26 cellular contexts compared by ENCODE assay signal in the genomic region with DNA sequence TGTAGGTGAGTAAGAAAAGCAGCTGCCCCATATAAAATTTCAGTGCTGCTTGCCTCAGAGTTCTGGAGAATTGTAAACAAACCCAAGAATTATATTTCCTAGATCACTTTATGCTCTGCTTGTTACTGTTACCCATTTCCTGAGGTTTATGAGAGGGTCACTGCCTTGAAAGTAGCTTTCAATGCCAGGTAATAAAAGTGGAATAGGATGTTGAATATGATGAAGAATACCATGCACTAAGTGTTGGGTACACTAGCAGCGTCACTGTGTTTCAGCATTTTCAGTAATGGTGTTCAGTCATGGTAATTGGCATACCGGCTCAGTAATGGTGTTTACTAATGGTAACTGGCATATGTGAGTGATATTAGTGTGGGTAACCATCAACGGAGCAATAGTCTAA.
"Had no signal": no experiment of that assay in that cellular context is flagged by ENCODE, and none has a peak within 500 bp of the region (broad histone marks: within the 10 kb centered on the region; RNA-seq: fewer than 3 reads in every experiment).

No MANE protein-coding gene starts in this region.

- H3K36me3 ChIP-seq: breast epithelium, gastrocnemius medialis, neutrophil, pancreas, right atrium auricular region, tibial nerve had no signal

- H3K4me1 Mint-ChIP-seq: nephron had no signal

- FAIRE-seq: colon, endothelial cell of umbilical vein, pancreas, urothelium cell line had no signal

- H3K27ac ChIP-seq: ascending aorta, breast epithelium, gastrocnemius medialis, neutrophil, pancreas, psoas muscle, right atrium auricular region, tibial nerve had no signal

- H3K9me3 ChIP-seq: ascending aorta, breast epithelium, gastrocnemius medialis, neutrophil, pancreas, psoas muscle, right atrium auricular region, tibial nerve had no signal

- H3K4me3 Mint-ChIP-seq: activated CD4-positive, alpha-beta T cell treated with anti-CD3 and anti-CD28 coated beads, Interleukin-2, amount 10 ng/mL, durations not matched to agents 7 days and 5 days; activated CD8-positive, alpha-beta memory T cell treated with anti-CD3 and anti-CD28 coated beads, Interleukin-2, amount 10 ng/mL, durations not matched to agents 7 days and 5 days; activated CD8-positive, alpha-beta T cell treated with anti-CD3 and anti-CD28 coated beads for 36 hours; central memory CD8-positive, alpha-beta T cell; effector memory CD8-positive, alpha-beta T cell; memory B cell; nephron; stimulated activated naive CD8-positive, alpha-beta T cell treated with anti-CD3 and anti-CD28 coated beads, Interleukin-15, Interleukin-2, amounts not matched to agents 100 ng/mL and 50 ng/mL, for 24 hours had no signal

- H3K27me3 Mint-ChIP-seq: activated CD4-positive, alpha-beta T cell treated with anti-CD3 and anti-CD28 coated beads, Interleukin-2, amount 10 ng/mL, durations not matched to agents 7 days and 5 days; activated CD8-positive, alpha-beta T cell treated with anti-CD3 and anti-CD28 coated beads for 36 hours; central memory CD8-positive, alpha-beta T cell; effector memory CD8-positive, alpha-beta T cell; memory B cell; stimulated activated naive CD8-positive, alpha-beta T cell treated with anti-CD3 and anti-CD28 coated beads, Interleukin-15, Interleukin-2, amounts not matched to agents 100 ng/mL and 50 ng/mL, for 24 hours had no signal

- H3K9me3 Mint-ChIP-seq: activated CD4-positive, alpha-beta T cell treated with anti-CD3 and anti-CD28 coated beads, Interleukin-2, amount 10 ng/mL, durations not matched to agents 7 days and 5 days; activated CD8-positive, alpha-beta T cell treated with anti-CD3 and anti-CD28 coated beads for 36 hours; activated naive CD4-positive, alpha-beta T cell treated with anti-CD3 and anti-CD28 coated beads, Interleukin-2, amount 50 U/mL, for 72 hours; central memory CD8-positive, alpha-beta T cell; effector memory CD8-positive, alpha-beta T cell; memory B cell; nephron; stimulated activated naive CD8-positive, alpha-beta T cell treated with anti-CD3 and anti-CD28 coated beads, Interleukin-15, Interleukin-2, amounts not matched to agents 100 ng/mL and 50 ng/mL, for 24 hours had no signal

- H3K27me3 ChIP-seq: ascending aorta, breast epithelium, gastrocnemius medialis, neutrophil, pancreas, right atrium auricular region, tibial nerve had no signal

- H3K4me1 ChIP-seq: breast epithelium, gastrocnemius medialis, psoas muscle, right atrium auricular region had no signal

- H3K4me3 ChIP-seq: ascending aorta, breast epithelium, gastrocnemius medialis, pancreas, psoas muscle, right atrium auricular region, tibial nerve had no signal

- DNase-seq: activated CD4-positive, alpha-beta T cell treated with anti-CD3 and anti-CD28 coated beads, Interleukin-2, amount 10 ng/mL, durations not matched to agents 7 days and 5 days; activated CD4-positive, CD25-positive, alpha-beta regulatory T cell treated with anti-CD3 and anti-CD28 coated beads, Interleukin-2, amount 50 U/mL, for 72 hours; activated CD8-positive, alpha-beta memory T cell treated with anti-CD3 and anti-CD28 coated beads, Interleukin-2, amount 10 ng/mL, durations not matched to agents 7 days and 5 days; activated CD8-positive, alpha-beta T cell treated with anti-CD3 and anti-CD28 coated beads for 36 hours; activated T-cell treated with anti-CD3 and anti-CD28 coated beads for 4 hours; effector memory CD8-positive, alpha-beta T cell; gastrocnemius medialis; hippocampal formation; pancreas; psoas muscle; stimulated activated CD4-positive, alpha-beta T cell treated with anti-CD3 and anti-CD28 coated beads, Interleukin-12 subunit alpha, Interleukin-12 subunit beta, amount 100 ng/mL, for 4 hours; T-helper 2 cell had no signal

- H3K27ac Mint-ChIP-seq: activated CD4-positive, alpha-beta T cell treated with anti-CD3 and anti-CD28 coated beads, Interleukin-2, amount 10 ng/mL, durations not matched to agents 7 days and 5 days; activated CD8-positive, alpha-beta memory T cell treated with anti-CD3 and anti-CD28 coated beads, Interleukin-2, amount 10 ng/mL, durations not matched to agents 7 days and 5 days; activated CD8-positive, alpha-beta T cell treated with anti-CD3 and anti-CD28 coated beads for 36 hours; activated naive CD4-positive, alpha-beta T cell treated with anti-CD3 and anti-CD28 coated beads, Interleukin-2, amount 50 U/mL, for 72 hours; nephron; stimulated activated naive CD8-positive, alpha-beta T cell treated with anti-CD3 and anti-CD28 coated beads, Interleukin-15, Interleukin-2, amounts not matched to agents 100 ng/mL and 50 ng/mL, for 24 hours had no signal

- ATAC-seq: activated CD8-positive, alpha-beta T cell treated with anti-CD3 and anti-CD28 coated beads for 36 hours; effector memory CD8-positive, alpha-beta T cell; esophagus mucosa; gastrocnemius medialis; psoas muscle had no signal
